Comparison of ENCODE assay signal across 1 cellular context in the genomic region with DNA sequence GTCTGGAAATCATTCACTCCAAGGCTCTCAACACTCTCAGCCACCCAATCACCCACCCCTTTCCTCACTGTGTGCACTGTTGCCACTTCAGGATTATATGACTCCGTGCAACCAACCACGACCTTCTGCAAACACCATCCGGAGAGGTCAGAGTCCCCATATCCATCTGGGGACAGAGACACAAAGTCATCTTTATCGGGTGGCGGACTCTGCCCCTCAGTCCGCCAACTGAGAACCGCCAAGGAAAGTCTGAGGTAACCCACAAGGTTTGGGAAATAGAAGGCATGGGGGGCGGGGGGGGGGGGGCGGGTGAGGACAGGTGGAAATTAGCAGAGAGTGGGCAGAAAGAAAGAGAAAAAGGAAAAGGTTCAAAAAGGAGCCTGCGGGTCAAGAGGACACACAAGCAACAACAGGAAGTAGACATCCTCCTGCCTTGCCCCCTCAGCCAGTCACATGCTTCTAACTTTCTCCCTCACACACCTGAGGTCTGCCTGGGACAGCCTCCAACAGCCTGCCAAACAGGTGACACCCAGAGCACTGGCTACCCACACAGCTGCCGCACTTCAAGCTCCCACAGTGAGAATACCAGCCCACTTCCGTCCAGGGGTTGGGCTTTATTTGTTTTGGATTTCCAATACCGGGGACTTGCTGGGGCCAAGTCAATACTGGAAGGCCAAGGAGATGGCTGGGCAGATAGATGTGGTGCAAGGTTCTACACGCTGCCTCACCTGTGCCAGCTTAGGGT.
TF ChIP-seq lines count a peak whose summit lies in the region.

No MANE protein-coding gene starts in this region.

TF ChIP-seq in GM23338, 12 proteins besides CTCF, POLR2A, EP300 and RAD21:
- TF ChIP-seq ETS1 (IDR thresholded peaks at IDR 0.05) = no peak
- no peak for TF ChIP-seq REST (IDR thresholded peaks at IDR 0.05; ENCODE audit: unreplicated experiment)
- no peak for TF ChIP-seq JUNB (IDR thresholded peaks at IDR 0.05; ENCODE audit: unreplicated experiment)
- no peak for TF ChIP-seq POLR2AphosphoS5 (IDR thresholded peaks at IDR 0.05; ENCODE audit: low read depth)
- no peak for TF ChIP-seq ZNF114 (CRISPR knock-in tag; IDR thresholded peaks at IDR 0.05)
- no peak for TF ChIP-seq EZH2 (IDR thresholded peaks at IDR 0.05; ENCODE audit: low read depth, unreplicated experiment)
- no peak for TF ChIP-seq EZH2phosphoT487 (IDR thresholded peaks at IDR 0.05; ENCODE audit: unreplicated experiment)
- no peak for TF ChIP-seq CREB1 (CRISPR knock-in tag; IDR thresholded peaks at IDR 0.05; ENCODE audit: low read depth)
- no peak for TF ChIP-seq ZNF331 (CRISPR knock-in tag; IDR thresholded peaks at IDR 0.05; ENCODE audit: low read depth)
- no peak for TF ChIP-seq ZNF462 (CRISPR knock-in tag; IDR thresholded peaks at IDR 0.05)
- no peak for TF ChIP-seq NANOG (IDR thresholded peaks at IDR 0.05; ENCODE audit: borderline replicate concordance)
- TF ChIP-seq STAT1 (IDR thresholded peaks at IDR 0.05; ENCODE audit: unreplicated experiment) = no peak
